In genomic region chr9:136342191-136343120, GRCh38 we compare ENCODE assay signal across 10 cellular contexts. TPM values are rescaled to one million over a fixed set of nuclear protein-coding genes. Genes with fewer than 3 reads are reported as not detected.
A peak's percentile ranks its signal among the peaks of the same experiment; 100 is the strongest.
DNase-seq lines count a peak whose midpoint lies in the region; ATAC-seq and TF ChIP-seq lines count a peak whose summit lies in the region.
"Had no signal": no experiment of that assay in that cellular context is flagged by ENCODE, and none has a peak within 500 bp of the region (broad histone marks: within the 10 kb centered on the region; RNA-seq: fewer than 3 reads in every experiment).

No MANE protein-coding gene starts in this region.

- peaks cover 5% of the 10 kb centered on the region for H3K4me1 Mint-ChIP-seq in activated B cell treated with CpG ODN at 0.5 μM for 24 hours
- H3K4me1 Mint-ChIP-seq in chondrocyte (ENCODE audit: low read depth), result peaks cover 13% of the 10 kb centered on the region

- no peak overlapping the region for H3K4me3 Mint-ChIP-seq in activated B cell treated with CpG ODN at 0.5 μM for 24 hours
- H3K4me3 Mint-ChIP-seq in chondrocyte (ENCODE audit: unreplicated experiment), result peak overlapping the region; percentile 9

- intact Hi-C loops in activated B cell treated with CpG ODN at 0.5 μM for 24 hours (cut with micrococcal nuclease), result loop anchor here (2.0 kb wide), 1 partner anchor 20 kb away; the partner anchor contains the start of gene DNLZ

- DNase-seq in NCI-H526 (lab: John Stamatoyannopoulos, UW) (peak; percentile 18 to 68), NCI-H526 treated with DMSO at 0.1 percent for 48 hours (lab: John Stamatoyannopoulos, UW) (no peak), activated B cell treated with CpG ODN at 0.5 μM for 24 hours (peak; percentile 67), chondrocyte (ENCODE audit: low spot score) (no peak)
- peak in 3 of 4 experiments; percentile 42 to 47 (median 45) for DNase-seq in stimulated activated CD4-positive, alpha-beta T cell treated with anti-CD3 and anti-CD28 coated beads, Interleukin-1b, Interleukin-23, amount 100 ng/mL, for 24 hours (ENCODE audit: low read depth in 4 of 4, low spot score in 1 of 4)

- H3K27me3 Mint-ChIP-seq in activated B cell treated with CpG ODN at 0.5 μM for 24 hours (no peaks in the 10 kb centered on the region), chondrocyte (ENCODE audit: low read depth) (no peaks in the 10 kb centered on the region)

- CTCF ChIA-PET in activated B cell treated with CpG ODN at 0.5 μM for 24 hours (lab: Charles Lee), result no interaction called here

- peak overlapping the region; percentile 75 for H3K27ac ChIP-seq in layer of hippocampus (ENCODE audit: low read depth, low read length)
- H3K27ac ChIP-seq: C4-2B had no signal

- no peaks in the 10 kb centered on the region for H3K36me3 Mint-ChIP-seq in activated B cell treated with CpG ODN at 0.5 μM for 24 hours (ENCODE audit: low read depth)
- H3K36me3 Mint-ChIP-seq in chondrocyte (ENCODE audit: low read depth), result peaks cover 5% of the 10 kb centered on the region

- POLR2A ChIA-PET in activated B cell treated with CpG ODN at 0.5 μM for 24 hours (lab: Charles Lee), result interaction anchor here (0.5 kb wide), 1 partner anchor 780 kb away, joined by 3 read pairs; no protein-coding TSS in a partner anchor

- no peaks in the 10 kb centered on the region for H3K27me3 ChIP-seq in layer of hippocampus (ENCODE audit: control insufficient read depth, insufficient read depth, low read length)

- peak; percentile 90 for ATAC-seq in activated B cell treated with CpG ODN at 0.5 μM for 24 hours (ENCODE audit: low read depth)
- ATAC-seq in HG03378 (IDR thresholded peaks at IDR 0.05; ENCODE audit: unreplicated experiment), result no peak
- ATAC-seq in HG03342 (IDR thresholded peaks at IDR 0.05; ENCODE audit: unreplicated experiment), result no peak

- H3K9me3 Mint-ChIP-seq in activated B cell treated with CpG ODN at 0.5 μM for 24 hours (no peaks in the 10 kb centered on the region), chondrocyte (ENCODE audit: low read depth) (no peaks in the 10 kb centered on the region)

- H3K27ac Mint-ChIP-seq in activated B cell treated with CpG ODN at 0.5 μM for 24 hours (no peak overlapping the region), chondrocyte (ENCODE audit: unreplicated experiment) (no peak overlapping the region)

- TF ChIP-seq CTCF in activated B cell treated with CpG ODN at 0.5 μM for 24 hours (IDR thresholded peaks at IDR 0.05) (no peak), chondrocyte (IDR thresholded peaks at IDR 0.05) (no peak)

RNA-seq across cellular contexts. Expression of gene GPSM1, which starts 15.1 kb away (rescaled TPM):
- total RNA-seq in activated B cell treated with CpG ODN at 0.5 μM for 24 hours, result 1.9 and 2.6 TPM in 2 replicates
- 25.3 to 43.5 TPM (median 40.0 TPM) in 3 replicates for total RNA-seq in chondrocyte

RNA-seq across cellular contexts. Expression of gene DNLZ, which starts 21.1 kb away (rescaled TPM):
- total RNA-seq in activated B cell treated with CpG ODN at 0.5 μM for 24 hours (27.1 and 28.9 TPM in 2 replicates), chondrocyte (16.4 to 19.9 TPM (median 17.7 TPM) in 3 replicates)

RNA-seq across cellular contexts. Expression of gene CARD9, which starts 31.0 kb away (rescaled TPM):
- total RNA-seq in activated B cell treated with CpG ODN at 0.5 μM for 24 hours (0.83 and 0.89 TPM in 2 replicates), chondrocyte (0.22 to 2.4 TPM (median 1.9 TPM) in 3 replicates)

RNA-seq across cellular contexts. Expression of gene CCDC187, which starts 38.6 kb away (rescaled TPM):
- total RNA-seq in activated B cell treated with CpG ODN at 0.5 μM for 24 hours (0.51 and 0.69 TPM in 2 replicates), chondrocyte (not detected in 3 replicates)
- total RNA-seq: dermis microvascular lymphatic vessel endothelial cell had no signal

RNA-seq across cellular contexts. Expression of gene SNAPC4, which starts 57.5 kb away (rescaled TPM):
- total RNA-seq in activated B cell treated with CpG ODN at 0.5 μM for 24 hours, result 20.0 and 22.2 TPM in 2 replicates
- total RNA-seq in chondrocyte, result 7.6 to 8.4 TPM (median 7.9 TPM) in 3 replicates

Comparison
In these comparisons a context has a peak if more than half of its experiments do, and no peak if none do; other contexts are left out.
1. DNase-seq: peak in NCI-H526 (2 of 2), activated B cell treated with CpG ODN at 0.5 μM for 24 hours (single experiment) and stimulated activated CD4-positive, alpha-beta T cell treated with anti-CD3 and anti-CD28 coated beads, Interleukin-1b, Interleukin-23, amount 100 ng/mL, for 24 hours (3 of 4); none in NCI-H526 treated with DMSO at 0.1 percent for 48 hours (single experiment) and chondrocyte (single experiment).